Comparison of ENCODE assay signal across 2 cellular contexts in the genomic region with DNA sequence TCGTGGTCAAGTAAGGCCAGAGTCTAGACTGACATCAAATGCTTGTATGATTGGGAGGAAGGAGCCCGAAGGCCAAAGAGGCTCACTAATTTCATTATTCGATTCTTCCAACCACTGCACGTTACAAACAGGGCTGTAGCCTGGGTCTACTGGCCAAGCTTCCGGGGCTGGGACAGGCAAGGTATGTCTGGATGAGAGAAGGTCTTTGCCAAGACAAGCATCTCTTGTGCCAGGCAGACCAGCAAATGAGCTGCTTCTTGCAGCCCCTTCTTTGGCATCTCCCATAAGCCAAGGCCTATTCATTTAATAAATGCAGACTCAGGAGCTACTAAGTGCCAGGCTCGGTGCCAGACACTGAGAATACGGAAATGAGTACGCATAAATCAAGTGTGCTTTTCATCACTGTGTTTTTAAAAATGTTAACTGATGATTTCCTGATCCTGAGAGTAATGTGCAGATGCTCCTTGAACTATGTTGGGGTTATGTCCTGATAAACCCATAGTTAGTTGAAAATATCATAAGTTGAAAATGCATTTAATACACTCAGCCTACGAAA.
A peak's percentile ranks its signal among the peaks of the same experiment; 100 is the strongest.
TF ChIP-seq lines count a peak whose summit lies in the region.

No MANE protein-coding gene starts in this region.

TF ChIP-seq in liver, 16 proteins besides CTCF, POLR2A, EP300 and RAD21:
- no peak for TF ChIP-seq SP1 (IDR thresholded peaks at IDR 0.05)
- peak; percentile 25 for TF ChIP-seq NR2F2 (IDR thresholded peaks at IDR 0.05)
- TF ChIP-seq, protein P1, sequence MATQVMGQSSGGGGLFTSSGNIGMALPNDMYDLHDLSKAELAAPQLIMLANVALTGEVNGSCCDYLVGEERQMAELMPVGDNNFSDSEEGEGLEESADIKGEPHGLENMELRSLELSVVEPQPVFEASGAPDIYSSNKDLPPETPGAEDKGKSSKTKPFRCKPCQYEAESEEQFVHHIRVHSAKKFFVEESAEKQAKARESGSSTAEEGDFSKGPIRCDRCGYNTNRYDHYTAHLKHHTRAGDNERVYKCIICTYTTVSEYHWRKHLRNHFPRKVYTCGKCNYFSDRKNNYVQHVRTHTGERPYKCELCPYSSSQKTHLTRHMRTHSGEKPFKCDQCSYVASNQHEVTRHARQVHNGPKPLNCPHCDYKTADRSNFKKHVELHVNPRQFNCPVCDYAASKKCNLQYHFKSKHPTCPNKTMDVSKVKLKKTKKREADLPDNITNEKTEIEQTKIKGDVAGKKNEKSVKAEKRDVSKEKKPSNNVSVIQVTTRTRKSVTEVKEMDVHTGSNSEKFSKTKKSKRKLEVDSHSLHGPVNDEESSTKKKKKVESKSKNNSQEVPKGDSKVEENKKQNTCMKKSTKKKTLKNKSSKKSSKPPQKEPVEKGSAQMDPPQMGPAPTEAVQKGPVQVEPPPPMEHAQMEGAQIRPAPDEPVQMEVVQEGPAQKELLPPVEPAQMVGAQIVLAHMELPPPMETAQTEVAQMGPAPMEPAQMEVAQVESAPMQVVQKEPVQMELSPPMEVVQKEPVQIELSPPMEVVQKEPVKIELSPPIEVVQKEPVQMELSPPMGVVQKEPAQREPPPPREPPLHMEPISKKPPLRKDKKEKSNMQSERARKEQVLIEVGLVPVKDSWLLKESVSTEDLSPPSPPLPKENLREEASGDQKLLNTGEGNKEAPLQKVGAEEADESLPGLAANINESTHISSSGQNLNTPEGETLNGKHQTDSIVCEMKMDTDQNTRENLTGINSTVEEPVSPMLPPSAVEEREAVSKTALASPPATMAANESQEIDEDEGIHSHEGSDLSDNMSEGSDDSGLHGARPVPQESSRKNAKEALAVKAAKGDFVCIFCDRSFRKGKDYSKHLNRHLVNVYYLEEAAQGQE (IDR thresholded peaks at IDR 0.05) = no peak
- TF ChIP-seq JUND (IDR thresholded peaks at IDR 0.05) = no peak
- no peak for TF ChIP-seq TAF1 (conservative IDR thresholded peaks at IDR 0.05)
TF ChIP-seq in liver: peak in this region for 1.

TF ChIP-seq in HepG2, 621 proteins besides CTCF, POLR2A, EP300 and RAD21:
- TF ChIP-seq THYN1 (CRISPR knock-in tag; IDR thresholded peaks at IDR 0.05; ENCODE audit: borderline replicate concordance, low read depth) (no peak), ZKSCAN5 (CRISPR knock-in tag; IDR thresholded peaks at IDR 0.05) (no peak), ZNF33B (CRISPR knock-in tag; IDR thresholded peaks at IDR 0.05) (no peak), RFXANK (CRISPR knock-in tag; IDR thresholded peaks at IDR 0.05) (no peak), ZNF138 (CRISPR knock-in tag; IDR thresholded peaks at IDR 0.05; ENCODE audit: low read depth) (no peak), ERF (CRISPR knock-in tag; IDR thresholded peaks at IDR 0.05) (no peak), RFX5 (IDR thresholded peaks at IDR 0.05; ENCODE audit: low read depth, low read length) (no peak), ZMAT3 (CRISPR knock-in tag; conservative IDR thresholded peaks at IDR 0.05) (no peak)
- TF ChIP-seq, protein P2, sequence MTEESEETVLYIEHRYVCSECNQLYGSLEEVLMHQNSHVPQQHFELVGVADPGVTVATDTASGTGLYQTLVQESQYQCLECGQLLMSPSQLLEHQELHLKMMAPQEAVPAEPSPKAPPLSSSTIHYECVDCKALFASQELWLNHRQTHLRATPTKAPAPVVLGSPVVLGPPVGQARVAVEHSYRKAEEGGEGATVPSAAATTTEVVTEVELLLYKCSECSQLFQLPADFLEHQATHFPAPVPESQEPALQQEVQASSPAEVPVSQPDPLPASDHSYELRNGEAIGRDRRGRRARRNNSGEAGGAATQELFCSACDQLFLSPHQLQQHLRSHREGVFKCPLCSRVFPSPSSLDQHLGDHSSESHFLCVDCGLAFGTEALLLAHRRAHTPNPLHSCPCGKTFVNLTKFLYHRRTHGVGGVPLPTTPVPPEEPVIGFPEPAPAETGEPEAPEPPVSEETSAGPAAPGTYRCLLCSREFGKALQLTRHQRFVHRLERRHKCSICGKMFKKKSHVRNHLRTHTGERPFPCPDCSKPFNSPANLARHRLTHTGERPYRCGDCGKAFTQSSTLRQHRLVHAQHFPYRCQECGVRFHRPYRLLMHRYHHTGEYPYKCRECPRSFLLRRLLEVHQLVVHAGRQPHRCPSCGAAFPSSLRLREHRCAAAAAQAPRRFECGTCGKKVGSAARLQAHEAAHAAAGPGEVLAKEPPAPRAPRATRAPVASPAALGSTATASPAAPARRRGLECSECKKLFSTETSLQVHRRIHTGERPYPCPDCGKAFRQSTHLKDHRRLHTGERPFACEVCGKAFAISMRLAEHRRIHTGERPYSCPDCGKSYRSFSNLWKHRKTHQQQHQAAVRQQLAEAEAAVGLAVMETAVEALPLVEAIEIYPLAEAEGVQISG (CRISPR knock-in tag; IDR thresholded peaks at IDR 0.05) = no peak
- TF ChIP-seq, protein P3, sequence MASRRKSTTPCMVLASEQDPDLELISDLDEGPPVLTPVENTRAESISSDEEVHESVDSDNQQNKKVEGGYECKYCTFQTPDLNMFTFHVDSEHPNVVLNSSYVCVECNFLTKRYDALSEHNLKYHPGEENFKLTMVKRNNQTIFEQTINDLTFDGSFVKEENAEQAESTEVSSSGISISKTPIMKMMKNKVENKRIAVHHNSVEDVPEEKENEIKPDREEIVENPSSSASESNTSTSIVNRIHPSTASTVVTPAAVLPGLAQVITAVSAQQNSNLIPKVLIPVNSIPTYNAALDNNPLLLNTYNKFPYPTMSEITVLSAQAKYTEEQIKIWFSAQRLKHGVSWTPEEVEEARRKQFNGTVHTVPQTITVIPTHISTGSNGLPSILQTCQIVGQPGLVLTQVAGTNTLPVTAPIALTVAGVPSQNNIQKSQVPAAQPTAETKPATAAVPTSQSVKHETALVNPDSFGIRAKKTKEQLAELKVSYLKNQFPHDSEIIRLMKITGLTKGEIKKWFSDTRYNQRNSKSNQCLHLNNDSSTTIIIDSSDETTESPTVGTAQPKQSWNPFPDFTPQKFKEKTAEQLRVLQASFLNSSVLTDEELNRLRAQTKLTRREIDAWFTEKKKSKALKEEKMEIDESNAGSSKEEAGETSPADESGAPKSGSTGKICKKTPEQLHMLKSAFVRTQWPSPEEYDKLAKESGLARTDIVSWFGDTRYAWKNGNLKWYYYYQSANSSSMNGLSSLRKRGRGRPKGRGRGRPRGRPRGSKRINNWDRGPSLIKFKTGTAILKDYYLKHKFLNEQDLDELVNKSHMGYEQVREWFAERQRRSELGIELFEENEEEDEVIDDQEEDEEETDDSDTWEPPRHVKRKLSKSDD (CRISPR knock-in tag; IDR thresholded peaks at IDR 0.05; ENCODE audit: low read depth) = no peak
